ENCODE assay signal across 18 cellular contexts in the genomic region with DNA sequence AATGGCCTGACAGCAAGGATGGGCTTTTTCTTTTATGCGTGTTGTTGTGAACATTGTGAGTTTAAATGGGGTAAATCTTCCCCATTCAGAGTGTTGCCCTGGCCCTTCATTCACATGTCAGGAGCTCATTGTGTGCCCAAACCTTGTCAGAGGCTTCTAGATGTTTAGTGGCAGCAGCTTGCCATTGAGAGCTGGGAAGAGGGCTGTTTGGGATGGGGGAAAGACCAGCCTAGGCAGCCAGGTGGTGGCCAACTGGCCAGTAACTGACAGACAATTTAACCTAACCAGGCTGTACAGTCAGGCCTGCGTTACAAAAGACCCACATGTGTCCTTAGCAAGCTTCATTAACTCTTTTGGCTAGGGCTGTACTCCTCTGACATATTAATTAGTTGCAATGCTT.
"Had no signal": no experiment of that assay in that cellular context is flagged by ENCODE, and none has a peak within 500 bp of the region (broad histone marks: within the 10 kb centered on the region; RNA-seq: fewer than 3 reads in every experiment).

No MANE protein-coding gene starts in this region.

- H3K27me3 ChIP-seq: breast epithelium, gastroesophageal sphincter had no signal

- DNase-seq: activated B cell treated with CpG ODN at 0.5 μM for 24 hours; activated CD4-positive, alpha-beta T cell treated with anti-CD3 and anti-CD28 coated beads for 48 hours; activated naive CD8-positive, alpha-beta T cell treated with anti-CD3 and anti-CD28 coated beads for 36 hours; cerebellar nuclear complex; left ventricle myocardium superior; naive thymus-derived CD8-positive, alpha-beta T cell; right cardiac atrium; stimulated activated CD4-positive, alpha-beta T cell treated with anti-CD3 and anti-CD28 coated beads, Interleukin-15, amount 100 ng/mL, for 24 hours; stimulated activated CD4-positive, alpha-beta T cell treated with anti-CD3 and anti-CD28 coated beads, Interleukin-4, amount 100 ng/mL, for 1 hour; stimulated activated naive CD4-positive, alpha-beta T cell treated with Interleukin-2 at 50 U/mL for 16 hours; T-helper 2 cell had no signal

- H3K36me3 ChIP-seq: breast epithelium, gastroesophageal sphincter had no signal

- FAIRE-seq: TTC549 had no signal

- H3K9me3 ChIP-seq: breast epithelium, gastroesophageal sphincter had no signal

- H3K9me3 Mint-ChIP-seq: activated B cell treated with CpG ODN at 0.5 μM for 24 hours; activated naive CD8-positive, alpha-beta T cell treated with anti-CD3 and anti-CD28 coated beads for 36 hours; activated T-helper 1 cell treated with anti-CD3 and anti-CD28 coated beads, Interleukin-12 subunit alpha, Interleukin-12 subunit beta, Interleukin-2, Interleukin-4 antibody, amounts not matched to agents 30 ng/mL and 10 ng/mL and 1 ng/mL, durations not matched to agents 14 hours and 24 hours and 36 hours; memory B cell; type B pancreatic cell had no signal

- H3K4me3 Mint-ChIP-seq: activated B cell treated with CpG ODN at 0.5 μM for 24 hours; activated naive CD8-positive, alpha-beta T cell treated with anti-CD3 and anti-CD28 coated beads for 36 hours; activated T-helper 1 cell treated with anti-CD3 and anti-CD28 coated beads, Interleukin-12 subunit alpha, Interleukin-12 subunit beta, Interleukin-2, Interleukin-4 antibody, amounts not matched to agents 30 ng/mL and 10 ng/mL and 1 ng/mL, durations not matched to agents 14 hours and 24 hours and 36 hours; memory B cell; naive thymus-derived CD8-positive, alpha-beta T cell; type B pancreatic cell had no signal

- ATAC-seq: gastroesophageal sphincter; left ventricle myocardium superior; naive thymus-derived CD8-positive, alpha-beta T cell; right cardiac atrium had no signal

- H3K36me3 Mint-ChIP-seq: activated naive CD8-positive, alpha-beta T cell treated with anti-CD3 and anti-CD28 coated beads for 36 hours; memory B cell; naive thymus-derived CD8-positive, alpha-beta T cell; type B pancreatic cell had no signal

- H3K27ac ChIP-seq: breast epithelium, gastroesophageal sphincter, skin epidermis had no signal

- H3K27ac Mint-ChIP-seq: activated B cell treated with CpG ODN at 0.5 μM for 24 hours; activated naive CD8-positive, alpha-beta T cell treated with anti-CD3 and anti-CD28 coated beads for 36 hours; activated T-helper 1 cell treated with anti-CD3 and anti-CD28 coated beads, Interleukin-12 subunit alpha, Interleukin-12 subunit beta, Interleukin-2, Interleukin-4 antibody, amounts not matched to agents 30 ng/mL and 10 ng/mL and 1 ng/mL, durations not matched to agents 14 hours and 24 hours and 36 hours; memory B cell; naive thymus-derived CD8-positive, alpha-beta T cell; type B pancreatic cell had no signal

- H3K4me1 ChIP-seq: breast epithelium had no signal

- H3K4me1 Mint-ChIP-seq: activated B cell treated with CpG ODN at 0.5 μM for 24 hours; activated naive CD8-positive, alpha-beta T cell treated with anti-CD3 and anti-CD28 coated beads for 36 hours; memory B cell; naive thymus-derived CD8-positive, alpha-beta T cell had no signal

- H3K4me3 ChIP-seq: breast epithelium, gastroesophageal sphincter, skin epidermis had no signal
